8 cellular contexts compared by ENCODE assay signal in genomic region chr1:165597883-165598675, GRCh38. TPM values are rescaled to one million over a fixed set of nuclear protein-coding genes. Genes with fewer than 3 reads are reported as not detected.
DNase-seq lines count a peak whose midpoint lies in the region; FAIRE-seq and TF ChIP-seq lines count a peak whose summit lies in the region.

No MANE protein-coding gene starts in this region.

- CTCF ChIA-PET in RWPE1 (lab: Yijun Ruan, JAX): interaction anchor here (0.6 to 1.0 kb wide), 3 partner anchors 194 to 231 kb away, joined by 3 read pairs; no protein-coding TSS in a partner anchor

- no peak for TF ChIP-seq CTCF in RWPE1 (conservative IDR thresholded peaks at IDR 0.05; ENCODE audit: low read depth)
- TF ChIP-seq CTCF in fibroblast of villous mesenchyme (IDR thresholded peaks at IDR 0.05; ENCODE audit: insufficient read depth, low read depth, low read length): no peak
- no peak for TF ChIP-seq CTCF in nephron progenitor cell (IDR thresholded peaks at IDR 0.05)

- H3K27ac ChIP-seq in RWPE1: peak overlapping the region; percentile 82

- TF ChIP-seq POLR2A in H54 (IDR thresholded peaks at IDR 0.05; ENCODE audit: low read depth, low read length): 0 out of 2 replicates have a peak, but pooled peaks have one; percentile 14

- H3K27me3 Mint-ChIP-seq in nephron progenitor cell (ENCODE audit: low read depth, poor library complexity): peaks cover 25% of the 10 kb centered on the region
- peaks cover 41% of the 10 kb centered on the region for H3K27me3 Mint-ChIP-seq in stimulated activated naive CD8-positive, alpha-beta T cell treated with anti-CD3 and anti-CD28 coated beads, Interleukin-15, Interleukin-2, amounts not matched to agents 100 ng/mL and 50 ng/mL, for 24 hours

- peak overlapping the region; percentile 69 for H3K4me3 ChIP-seq in fibroblast of villous mesenchyme (ENCODE audit: low read depth, low read length)

- H3K4me1 Mint-ChIP-seq in nephron progenitor cell: peaks cover 32% of the 10 kb centered on the region
- H3K4me1 Mint-ChIP-seq in stimulated activated naive CD8-positive, alpha-beta T cell treated with anti-CD3 and anti-CD28 coated beads, Interleukin-15, Interleukin-2, amounts not matched to agents 100 ng/mL and 50 ng/mL, for 24 hours (ENCODE audit: low read depth): peaks cover 37% of the 10 kb centered on the region

- POLR2A ChIA-PET in RWPE1 (lab: Yijun Ruan, JAX; ENCODE audit: low non-redundant PET): no interaction called here

- DNase-seq in EL (peak; percentile 98), H54 (ENCODE audit: insufficient read length, low spot score) (peak; percentile 89), LoVo (ENCODE audit: low spot score) (peak; percentile 93), RWPE1 (ENCODE audit: low spot score) (peak; percentile 95), activated gamma-delta T cell (lab: John Stamatoyannopoulos, UW) (peak; percentile 80), fibroblast of villous mesenchyme (ENCODE audit: low read depth) (peak; percentile 95), nephron progenitor cell (peak; percentile 96)

- no peaks in the 10 kb centered on the region for H3K36me3 Mint-ChIP-seq in nephron progenitor cell (ENCODE audit: low read depth)
- H3K36me3 Mint-ChIP-seq in stimulated activated naive CD8-positive, alpha-beta T cell treated with anti-CD3 and anti-CD28 coated beads, Interleukin-15, Interleukin-2, amounts not matched to agents 100 ng/mL and 50 ng/mL, for 24 hours (ENCODE audit: low read depth): no peaks in the 10 kb centered on the region

- H3K4me3 Mint-ChIP-seq in nephron progenitor cell: peak overlapping the region; percentile 87
- peak overlapping the region; percentile 89 for H3K4me3 Mint-ChIP-seq in stimulated activated naive CD8-positive, alpha-beta T cell treated with anti-CD3 and anti-CD28 coated beads, Interleukin-15, Interleukin-2, amounts not matched to agents 100 ng/mL and 50 ng/mL, for 24 hours

- no peaks in the 10 kb centered on the region for H3K9me3 Mint-ChIP-seq in nephron progenitor cell
- H3K9me3 Mint-ChIP-seq in stimulated activated naive CD8-positive, alpha-beta T cell treated with anti-CD3 and anti-CD28 coated beads, Interleukin-15, Interleukin-2, amounts not matched to agents 100 ng/mL and 50 ng/mL, for 24 hours: no peaks in the 10 kb centered on the region

- FAIRE-seq in H54 (lab: Jason Lieb, UNC): peak; percentile 94

- peak overlapping the region; percentile 74 for H3K27ac Mint-ChIP-seq in nephron progenitor cell
- peak overlapping the region; percentile 93 for H3K27ac Mint-ChIP-seq in stimulated activated naive CD8-positive, alpha-beta T cell treated with anti-CD3 and anti-CD28 coated beads, Interleukin-15, Interleukin-2, amounts not matched to agents 100 ng/mL and 50 ng/mL, for 24 hours

RNA-seq across cellular contexts. Expression of gene MGST3, which starts 33.0 kb away (rescaled TPM):
- 126 and 135 TPM in 2 replicates for total RNA-seq in fibroblast of villous mesenchyme

RNA-seq across cellular contexts. Expression of gene LRRC52, which starts 54.3 kb away (rescaled TPM):
- total RNA-seq in fibroblast of villous mesenchyme: not detected in 2 replicates

Comparison
In these comparisons a context has a peak if more than half of its experiments do, and no peak if none do; other contexts are left out.
1. Peak in every context shown above with its lines: DNase-seq, H3K4me3 ChIP-seq and H3K27ac ChIP-seq.